In genomic region chr1:115910231-115910630, GRCh38 we compare ENCODE assay signal across 17 cellular contexts.
DNase-seq lines count a peak whose midpoint lies in the region; ATAC-seq and TF ChIP-seq lines count a peak whose summit lies in the region.
"Had no signal": no experiment of that assay in that cellular context is flagged by ENCODE, and none has a peak within 500 bp of the region (broad histone marks: within the 10 kb centered on the region; RNA-seq: fewer than 3 reads in every experiment).

No MANE protein-coding gene starts in this region.

- H2AFZ ChIP-seq in Loucy (ENCODE audit: low read length) (no peak overlapping the region), trophoblast cell (ENCODE audit: insufficient read depth, low read length, poor library complexity) (no peak overlapping the region)
- H2AFZ ChIP-seq: GM23248 had no signal

- H3K23ac ChIP-seq in trophoblast cell (ENCODE audit: low read length) = no peak overlapping the region

- DNase-seq in trophoblast cell (no peak), HPDE6-E6E7 (ENCODE audit: extremely low spot score) (no peak), NCI-H1417 treated with DMSO at 0.1 percent for 48 hours (lab: John Stamatoyannopoulos, UW) (no peak)
- no peak for DNase-seq in activated naive CD4-positive, alpha-beta T cell treated with anti-CD3 and anti-CD28 coated beads, Interleukin-2, amount 50 U/mL, for 72 hours (ENCODE audit: low spot score in 2 of 2)
- DNase-seq: CD4-positive, alpha-beta T cell; CD8-positive, alpha-beta memory T cell; DMS 273 treated with DMSO at 0.1 percent for 48 hours; DMS79; EL; GDM1; GM23248; H9; HFFc6 had no signal

- H4K91ac ChIP-seq in trophoblast cell (ENCODE audit: low read depth, low read length) = peak overlapping the region; percentile 96

- no peaks in the 10 kb centered on the region for H3K36me3 Mint-ChIP-seq in activated naive CD4-positive, alpha-beta T cell treated with anti-CD3 and anti-CD28 coated beads, Interleukin-2, amount 50 U/mL, for 72 hours
- H3K36me3 Mint-ChIP-seq: CD14-positive monocyte; CD8-positive, alpha-beta memory T cell had no signal

- H3K4me2 ChIP-seq in BLaER1 treated with 17β-estradiol and CSF1 and Interleukin-3, amounts not matched to agents 10 nM and 100 nM = peak overlapping the region in 8 of 11 experiments; percentile 18 to 81 (median 54); a peak in 16 of 22 replicates
- peak overlapping the region; percentile 42 for H3K4me2 ChIP-seq in Loucy (ENCODE audit: low read depth, low read length, poor library complexity, severe bottlenecking)
- H3K4me2 ChIP-seq in trophoblast cell (ENCODE audit: low read length) = no peak overlapping the region

- H3K36me3 ChIP-seq in BLaER1 treated with 17β-estradiol and CSF1 and Interleukin-3, amounts not matched to agents 10 nM and 100 nM = no peaks in the 10 kb centered on the region
- no peaks in the 10 kb centered on the region for H3K36me3 ChIP-seq in Loucy (ENCODE audit: insufficient read depth, low read length)
- H3K36me3 ChIP-seq in trophoblast cell (ENCODE audit: control insufficient read depth in 1 of 2, insufficient read depth in 2 of 2, low read length in 2 of 2) = no peaks in the 10 kb centered on the region

- no peak overlapping the region for H3K4me3 ChIP-seq in BLaER1 treated with 17β-estradiol and CSF1 and Interleukin-3, amounts not matched to agents 10 nM and 100 nM
- H3K4me3 ChIP-seq in Loucy (ENCODE audit: low read length, poor library complexity, severe bottlenecking) (no peak overlapping the region), trophoblast cell (ENCODE audit: low read depth, low read length) (no peak overlapping the region)
- H3K4me3 ChIP-seq: GM12878, GM23248 had no signal

- no peaks in the 10 kb centered on the region for H4K20me1 ChIP-seq in BLaER1 treated with 17β-estradiol and CSF1 and Interleukin-3, amounts not matched to agents 10 nM and 100 nM
- no peaks in the 10 kb centered on the region for H4K20me1 ChIP-seq in Loucy (ENCODE audit: insufficient read depth, low read length, poor library complexity, severe bottlenecking)

- WGBS in trophoblast cell (ENCODE audit: extremely low coverage, insufficient coverage, insufficient read length) = no CpG with 5 or more reads among the region's 2 CpGs

- no peak overlapping the region for H3K14ac ChIP-seq in trophoblast cell (ENCODE audit: low read length)

- peak overlapping the region; percentile 66 for H4K8ac ChIP-seq in trophoblast cell (ENCODE audit: low read depth, low read length)

- no peak overlapping the region for H2AK5ac ChIP-seq in trophoblast cell (ENCODE audit: low read length)

- H3K79me2 ChIP-seq in Loucy (ENCODE audit: insufficient read depth, low read length) (no peaks in the 10 kb centered on the region), trophoblast cell (ENCODE audit: control insufficient read depth, insufficient read depth, low read length, poor library complexity) (peaks cover 2% of the 10 kb centered on the region)

- peak overlapping the region in 1 of 2 donors; percentile 33 for H3K27ac Mint-ChIP-seq in activated naive CD4-positive, alpha-beta T cell treated with anti-CD3 and anti-CD28 coated beads, Interleukin-2, amount 50 U/mL, for 72 hours
- H3K27ac Mint-ChIP-seq: CD14-positive monocyte; CD4-positive, alpha-beta T cell; CD8-positive, alpha-beta memory T cell; HFFc6 had no signal

- no peak overlapping the region for H4K12ac ChIP-seq in trophoblast cell (ENCODE audit: low read depth, low read length)

- H3K4ac ChIP-seq in trophoblast cell (ENCODE audit: low read depth, low read length) = no peak overlapping the region

- peaks cover 0 to 26% (median 22%) of the 10 kb centered on the region in 10 experiments; a peak in 16 of 20 replicates for H3K4me1 ChIP-seq in BLaER1 treated with 17β-estradiol and CSF1 and Interleukin-3, amounts not matched to agents 10 nM and 100 nM
- peaks cover 20% of the 10 kb centered on the region for H3K4me1 ChIP-seq in Loucy (ENCODE audit: insufficient read depth, low read length, poor library complexity, severe bottlenecking)
- H3K4me1 ChIP-seq in trophoblast cell (ENCODE audit: control insufficient read depth in 1 of 2, insufficient read depth in 2 of 2, low read length in 2 of 2) = peaks cover 16 to 31% of the 10 kb centered on the region in 2 experiments

- H3K27ac ChIP-seq in BLaER1 treated with 17β-estradiol and CSF1 and Interleukin-3, amounts not matched to agents 10 nM and 100 nM = peak overlapping the region in 1 of 11 experiments; percentile 52; a peak in 1 of 22 replicates
- H3K27ac ChIP-seq in trophoblast cell (ENCODE audit: low read depth, low read length) = no peak overlapping the region
- H3K27ac ChIP-seq: GM23248 had no signal

- no peak overlapping the region for H3K18ac ChIP-seq in trophoblast cell (ENCODE audit: low read length)

- 0 out of 22 replicates have a peak overlapping the region, but pooled peaks of 1 of the 11 experiments have one; percentile 21 for H3K9ac ChIP-seq in BLaER1 treated with 17β-estradiol and CSF1 and Interleukin-3, amounts not matched to agents 10 nM and 100 nM
- peak overlapping the region; percentile 36 for H3K9ac ChIP-seq in Loucy (ENCODE audit: low read depth, low read length, poor library complexity, severe bottlenecking)
- no peak overlapping the region for H3K9ac ChIP-seq in trophoblast cell (ENCODE audit: low read length)
- H3K9ac ChIP-seq: GM23248 had no signal

- H3K9me3 Mint-ChIP-seq in activated naive CD4-positive, alpha-beta T cell treated with anti-CD3 and anti-CD28 coated beads, Interleukin-2, amount 50 U/mL, for 72 hours = no peaks in the 10 kb centered on the region
- H3K9me3 Mint-ChIP-seq: CD14-positive monocyte; CD4-positive, alpha-beta T cell; CD8-positive, alpha-beta memory T cell; HFFc6 had no signal

- H2BK120ac ChIP-seq in trophoblast cell (ENCODE audit: insufficient read depth, low read length, poor library complexity) = peak overlapping the region; percentile 98

- peak overlapping the region; percentile 74 for H2BK5ac ChIP-seq in trophoblast cell (ENCODE audit: low read depth, low read length, poor library complexity)

- no peaks in the 10 kb centered on the region for H3K9me2 ChIP-seq in Loucy (replicated peaks; ENCODE audit: low read depth, low read length)

- no peak for ATAC-seq in activated naive CD4-positive, alpha-beta T cell treated with anti-CD3 and anti-CD28 coated beads, Interleukin-2, amount 50 U/mL, for 72 hours
- ATAC-seq: GM12878 had no signal

- H3K79me1 ChIP-seq in trophoblast cell (ENCODE audit: low read length) = peaks cover 10% of the 10 kb centered on the region

- H3K27me3 ChIP-seq in BLaER1 treated with 17β-estradiol and CSF1 and Interleukin-3, amounts not matched to agents 10 nM and 100 nM = no peaks in the 10 kb centered on the region
- H3K27me3 ChIP-seq in Loucy (ENCODE audit: insufficient read depth, low read length, poor library complexity, severe bottlenecking) (no peaks in the 10 kb centered on the region), trophoblast cell (ENCODE audit: insufficient read depth, low read length) (no peaks in the 10 kb centered on the region)

- H3F3A ChIP-seq in Loucy (ENCODE audit: low read depth) = no peaks in the 10 kb centered on the region

- H2BK12ac ChIP-seq in trophoblast cell (ENCODE audit: low read length) = no peak overlapping the region

- no peak for TF ChIP-seq CTCF in Loucy (conservative IDR thresholded peaks at IDR 0.05; ENCODE audit: low read length)

- H3K9me3 ChIP-seq in BLaER1 treated with 17β-estradiol and CSF1 and Interleukin-3, amounts not matched to agents 10 nM and 100 nM (replicated peaks in 1 of 11) = no peaks in the 10 kb centered on the region
- H3K9me3 ChIP-seq in Loucy (ENCODE audit: insufficient read depth, low read depth, low read length) (no peaks in the 10 kb centered on the region), trophoblast cell (ENCODE audit: insufficient read depth, low read depth, low read length) (peaks cover 2% of the 10 kb centered on the region)
